ENCODE assay signal across 1 cellular context in genomic region chr4:3480528-3481112, GRCh38.
TF ChIP-seq lines count a peak whose summit lies in the region.

No MANE protein-coding gene starts in this region.

TF ChIP-seq in endothelial cell of umbilical vein, 7 proteins besides CTCF, POLR2A, EP300 and RAD21 (continued from another document):
- no peak for TF ChIP-seq EZH2 (IDR thresholded peaks at IDR 0.05; ENCODE audit: borderline replicate concordance, low read depth, low read length, severe bottlenecking)
- TF ChIP-seq JUN (IDR thresholded peaks at IDR 0.05; ENCODE audit: borderline replicate concordance, insufficient read depth, insufficient read length, low read depth), result no peak
- no peak for TF ChIP-seq MAX (IDR thresholded peaks at IDR 0.05; ENCODE audit: insufficient read depth, insufficient read length)
